In genomic region chr2:43842866-43843226, GRCh38 we compare ENCODE assay signal across 19 cellular contexts. TPM values are rescaled to one million over a fixed set of nuclear protein-coding genes. Genes with fewer than 3 reads are reported as not detected.
DNase-seq lines count a peak whose midpoint lies in the region; ATAC-seq and TF ChIP-seq lines count a peak whose summit lies in the region.
"Had no signal": no experiment of that assay in that cellular context is flagged by ENCODE, and none has a peak within 500 bp of the region (broad histone marks: within the 10 kb centered on the region; RNA-seq: fewer than 3 reads in every experiment).

No MANE protein-coding gene starts in this region.

- H3K4me1 ChIP-seq in endodermal cell (ENCODE audit: control insufficient read depth, insufficient read depth, low read length) (no peaks in the 10 kb centered on the region), liver (ENCODE audit: control insufficient read depth in 4 of 4, insufficient read depth in 4 of 4, low read length in 3 of 4) (peaks cover 3 to 76% (median 57%) of the 10 kb centered on the region in 4 donors), suprapubic skin (no peaks in the 10 kb centered on the region)
- H3K4me1 ChIP-seq: Caco-2 had no signal

- TF ChIP-seq CTCF in GM13976 (IDR thresholded peaks at IDR 0.05; ENCODE audit: borderline replicate concordance, control extremely low read depth, extremely low read depth, insufficient read depth, missing control alignments) (no peak), endodermal cell (conservative IDR thresholded peaks at IDR 0.05) (no peak), liver (IDR thresholded peaks at IDR 0.05; ENCODE audit: low read depth, low read length, missing input control) (no peak), suprapubic skin (IDR thresholded peaks at IDR 0.05) (no peak)

- H3K9ac ChIP-seq in endodermal cell (ENCODE audit: extremely low read depth, low read length, poor library complexity, severe bottlenecking) (no peak overlapping the region), liver (ENCODE audit: low read depth in 1 of 2, low read length in 2 of 2) (peak overlapping the region; percentile 52 to 83)

- H3K9me3 ChIP-seq in endodermal cell (ENCODE audit: control insufficient read depth, low read length) (no peaks in the 10 kb centered on the region), liver (ENCODE audit: control insufficient read depth in 4 of 4, low read length in 3 of 4) (no peaks in the 10 kb centered on the region), suprapubic skin (no peaks in the 10 kb centered on the region)
- H3K9me3 ChIP-seq: BE2C, Caco-2 had no signal

- no peak overlapping the region for H3K4me3 Mint-ChIP-seq in endodermal cell
- no peak overlapping the region for H3K4me3 Mint-ChIP-seq in naive thymus-derived CD8-positive, alpha-beta T cell
- H3K4me3 Mint-ChIP-seq: CD4-positive, CD25-positive, alpha-beta regulatory T cell; CD8-positive, alpha-beta memory T cell; H9 had no signal

- no peak overlapping the region for H3K27ac ChIP-seq in endodermal cell (ENCODE audit: low read depth, low read length)
- H3K27ac ChIP-seq in liver (ENCODE audit: low read depth in 1 of 2, low read length in 2 of 2), result peak overlapping the region; percentile 85 to 89
- no peak overlapping the region for H3K27ac ChIP-seq in suprapubic skin
- H3K27ac ChIP-seq: HL-60 had no signal

- H3K36me3 Mint-ChIP-seq in endodermal cell (ENCODE audit: low read depth), result no peaks in the 10 kb centered on the region
- H3K36me3 Mint-ChIP-seq in naive thymus-derived CD8-positive, alpha-beta T cell, result no peaks in the 10 kb centered on the region
- H3K36me3 Mint-ChIP-seq: CD4-positive, CD25-positive, alpha-beta regulatory T cell; CD8-positive, alpha-beta memory T cell had no signal

- ATAC-seq in naive thymus-derived CD8-positive, alpha-beta T cell, result no peak
- ATAC-seq: K562 had no signal

- TF ChIP-seq POLR2A in suprapubic skin (IDR thresholded peaks at IDR 0.05), result no peak

- H3K4me1 Mint-ChIP-seq in endodermal cell, result no peaks in the 10 kb centered on the region
- no peaks in the 10 kb centered on the region for H3K4me1 Mint-ChIP-seq in naive thymus-derived CD8-positive, alpha-beta T cell
- H3K4me1 Mint-ChIP-seq: CD4-positive, CD25-positive, alpha-beta regulatory T cell; CD8-positive, alpha-beta memory T cell had no signal

- TF ChIP-seq EP300 in suprapubic skin (IDR thresholded peaks at IDR 0.05), result no peak

- peaks cover 6% of the 10 kb centered on the region for H3K27me3 Mint-ChIP-seq in endodermal cell (ENCODE audit: insufficient read depth)
- H3K27me3 Mint-ChIP-seq in naive thymus-derived CD8-positive, alpha-beta T cell, result peaks cover 0 to 15% (median 1%) of the 10 kb centered on the region in 5 donors
- H3K27me3 Mint-ChIP-seq: CD4-positive, CD25-positive, alpha-beta regulatory T cell had no signal

- H3K36me3 ChIP-seq in endodermal cell (ENCODE audit: control insufficient read depth, insufficient read depth, low read length) (no peaks in the 10 kb centered on the region), liver (ENCODE audit: control insufficient read depth in 4 of 4, insufficient read depth in 3 of 4, low read depth in 1 of 4, low read length in 3 of 4) (peaks cover 0 to 10% (median 0%) of the 10 kb centered on the region in 4 donors), suprapubic skin (no peaks in the 10 kb centered on the region)
- H3K36me3 ChIP-seq: BE2C had no signal

- TF ChIP-seq RAD21 in liver (IDR thresholded peaks at IDR 0.05), result no peak

- H3K4me3 ChIP-seq in endodermal cell (ENCODE audit: low read length) (no peak overlapping the region), liver (ENCODE audit: low read depth in 1 of 3, low read length in 3 of 3) (peak overlapping the region; percentile 15 to 53 (median 26)), suprapubic skin (no peak overlapping the region)
- H3K4me3 ChIP-seq: K562 had no signal

- DNase-seq in AG08395 (ENCODE audit: low spot score), result peak; percentile 0
- DNase-seq in GM13976 (ENCODE audit: low spot score), result peak; percentile 1
- DNase-seq in endodermal cell, result peak; percentile 17
- DNase-seq in hypothalamus (lab: John Stamatoyannopoulos, UW), result no peak
- no peak for DNase-seq in naive thymus-derived CD8-positive, alpha-beta T cell
- no peak for DNase-seq in suprapubic skin (ENCODE audit: low spot score in 2 of 2)
- DNase-seq: BE2C; C1 segment of cervical spinal cord; Caco-2; CD4-positive, CD25-positive, alpha-beta regulatory T cell; CD8-positive, alpha-beta memory T cell; H9; IMR-90 had no signal

- no peak overlapping the region for H3K27ac Mint-ChIP-seq in endodermal cell
- H3K27ac Mint-ChIP-seq in naive thymus-derived CD8-positive, alpha-beta T cell, result no peak overlapping the region
- H3K27ac Mint-ChIP-seq: CD4-positive, CD25-positive, alpha-beta regulatory T cell; CD8-positive, alpha-beta memory T cell; H9 had no signal

- peaks cover 11% of the 10 kb centered on the region for H3K27me3 ChIP-seq in endodermal cell (ENCODE audit: control insufficient read depth, insufficient read depth, low read length, poor library complexity, severe bottlenecking)
- H3K27me3 ChIP-seq in liver (ENCODE audit: control insufficient read depth in 4 of 4, insufficient read depth in 4 of 4, low read length in 3 of 4), result no peaks in the 10 kb centered on the region
- no peaks in the 10 kb centered on the region for H3K27me3 ChIP-seq in suprapubic skin
- H3K27me3 ChIP-seq: BE2C had no signal

- WGBS in endodermal cell (ENCODE audit: insufficient coverage in 1 of 2, insufficient read length in 1 of 2), 2 experiments, result 92 to 100% methylated on average over 3 to 9 of the region's 9 CpGs
- 41% methylated on average over 9 of the region's 9 CpGs for WGBS in liver
- 88% methylated on average over 9 of the region's 9 CpGs for WGBS in suprapubic skin

- in situ Hi-C loops in GM13976 (cut with MboI; ENCODE audit: low sequenced_read_pairs, unreplicated experiment), result no loop called here

- POLR2A ChIA-PET in naive thymus-derived CD8-positive, alpha-beta T cell (lab: Charles Lee), result no interaction called here

- no peaks in the 10 kb centered on the region for H3K9me3 Mint-ChIP-seq in endodermal cell
- no peaks in the 10 kb centered on the region for H3K9me3 Mint-ChIP-seq in naive thymus-derived CD8-positive, alpha-beta T cell
- H3K9me3 Mint-ChIP-seq: CD4-positive, CD25-positive, alpha-beta regulatory T cell; CD8-positive, alpha-beta memory T cell; H9 had no signal

TF ChIP-seq in liver, 16 proteins besides CTCF, POLR2A, EP300 and RAD21:
- TF ChIP-seq, protein P1, sequence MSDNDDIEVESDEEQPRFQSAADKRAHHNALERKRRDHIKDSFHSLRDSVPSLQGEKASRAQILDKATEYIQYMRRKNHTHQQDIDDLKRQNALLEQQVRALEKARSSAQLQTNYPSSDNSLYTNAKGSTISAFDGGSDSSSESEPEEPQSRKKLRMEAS (IDR thresholded peaks at IDR 0.05), result no peak
- no peak for TF ChIP-seq JUND (IDR thresholded peaks at IDR 0.05)
- no peak for TF ChIP-seq GABPA (IDR thresholded peaks at IDR 0.05 in 1 of 2, conservative IDR thresholded peaks at IDR 0.05 in 1 of 2)
- no peak for TF ChIP-seq REST (IDR thresholded peaks at IDR 0.05)
- no peak for TF ChIP-seq NR2F2 (IDR thresholded peaks at IDR 0.05)
- TF ChIP-seq HNF4G (IDR thresholded peaks at IDR 0.05), result no peak
- TF ChIP-seq RXRA (IDR thresholded peaks at IDR 0.05), result no peak
- TF ChIP-seq, protein P2, sequence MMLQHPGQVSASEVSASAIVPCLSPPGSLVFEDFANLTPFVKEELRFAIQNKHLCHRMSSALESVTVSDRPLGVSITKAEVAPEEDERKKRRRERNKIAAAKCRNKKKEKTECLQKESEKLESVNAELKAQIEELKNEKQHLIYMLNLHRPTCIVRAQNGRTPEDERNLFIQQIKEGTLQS (IDR thresholded peaks at IDR 0.05), result no peak
- no peak for TF ChIP-seq HNF4A (conservative IDR thresholded peaks at IDR 0.05)
- no peak for TF ChIP-seq FOXA2 (IDR thresholded peaks at IDR 0.05)
- TF ChIP-seq FOXA1 (IDR thresholded peaks at IDR 0.05), result no peak
- no peak for TF ChIP-seq SP1 (IDR thresholded peaks at IDR 0.05)
- TF ChIP-seq EGR1 (IDR thresholded peaks at IDR 0.05; ENCODE audit: low read depth in 2 of 2), result no peak
- TF ChIP-seq TAF1 (conservative IDR thresholded peaks at IDR 0.05), result no peak
- TF ChIP-seq YY1 (IDR thresholded peaks at IDR 0.05), result no peak

RNA-seq across cellular contexts. Expression of gene ABCG8, which starts 4.1 kb away (rescaled TPM):
- not detected for total RNA-seq in endodermal cell
- polyA plus RNA-seq in endodermal cell (2013, experiment 1 of 2), result not detected
- polyA plus RNA-seq in endodermal cell (2013, experiment 2 of 2), result not detected
- total RNA-seq in liver, result 10 to 100 TPM; 16.8 to 81.2 TPM
- 10 to 100 TPM; 28.1 to 46.9 TPM for polyA plus RNA-seq in liver
- not detected for total RNA-seq in naive thymus-derived CD8-positive, alpha-beta T cell
- under 1 TPM in 2 of 3 donors, not detected in 1; 0.02 to 0.08 TPM for polyA plus RNA-seq in naive thymus-derived CD8-positive, alpha-beta T cell
- not detected for total RNA-seq in suprapubic skin
- total RNA-seq: A172; Caco-2; CD4-positive, CD25-positive, alpha-beta regulatory T cell; CD8-positive, alpha-beta memory T cell; H1; H9; HT1080; IMR-90; K562 had no signal
- polyA plus RNA-seq: CD8-positive, alpha-beta memory T cell; H1; IMR-90; K562 had no signal

RNA-seq across cellular contexts. Expression of gene ABCG5, which starts 4.2 kb away (rescaled TPM):
- total RNA-seq in endodermal cell (not detected), liver (10 to 100 TPM; 15.4 to 58.3 TPM), suprapubic skin (not detected)
- not detected for polyA plus RNA-seq in endodermal cell (2013, experiment 1 of 2)
- polyA plus RNA-seq in endodermal cell (2013, experiment 2 of 2), result not detected
- polyA plus RNA-seq in liver, result 10 to 100 TPM; 18.7 to 63.8 TPM
- not detected for total RNA-seq in naive thymus-derived CD8-positive, alpha-beta T cell
- not detected for polyA plus RNA-seq in naive thymus-derived CD8-positive, alpha-beta T cell
- total RNA-seq: A172; Caco-2; CD4-positive, CD25-positive, alpha-beta regulatory T cell; CD8-positive, alpha-beta memory T cell; H1; H9; HT1080; IMR-90; K562 had no signal
- polyA plus RNA-seq: CD4-positive, CD25-positive, alpha-beta regulatory T cell; CD8-positive, alpha-beta memory T cell; H1; IMR-90 had no signal

Comparison
In these comparisons a context has a peak if more than half of its experiments do, and no peak if none do; other contexts are left out.
1. DNase-seq: peak in AG08395 (single experiment), GM13976 (single experiment) and endodermal cell (single experiment); none in hypothalamus (0 of 51), naive thymus-derived CD8-positive, alpha-beta T cell (0 of 10) and suprapubic skin (0 of 2).
2. H3K27ac ChIP-seq: peak in liver (2 of 2); none in endodermal cell (single experiment) and suprapubic skin (single experiment).
3. H3K4me3 ChIP-seq: peak in liver (3 of 3); none in endodermal cell (single experiment) and suprapubic skin (single experiment).
4. RNA of gene ABCG8, which starts 4.1 kb away (total RNA-seq): 16.8 to 81.2 TPM in liver; not detected in endodermal cell, not detected in naive thymus-derived CD8-positive, alpha-beta T cell and not detected in suprapubic skin; every median in the first group is over 10 times any median in the second.
5. RNA of gene ABCG5, which starts 4.2 kb away (total RNA-seq): 15.4 to 58.3 TPM in liver; not detected in endodermal cell, not detected in naive thymus-derived CD8-positive, alpha-beta T cell and not detected in suprapubic skin; every median in the first group is over 10 times any median in the second.